ENCODE assay signal across 1 cellular context in genomic region chr10:84310470-84310869, GRCh38.
TF ChIP-seq lines count a peak whose summit lies in the region.

No MANE protein-coding gene starts in this region.

TF ChIP-seq in K562, 482 proteins besides CTCF, POLR2A, EP300 and RAD21 (continued from another document):
- TF ChIP-seq, protein P1, sequence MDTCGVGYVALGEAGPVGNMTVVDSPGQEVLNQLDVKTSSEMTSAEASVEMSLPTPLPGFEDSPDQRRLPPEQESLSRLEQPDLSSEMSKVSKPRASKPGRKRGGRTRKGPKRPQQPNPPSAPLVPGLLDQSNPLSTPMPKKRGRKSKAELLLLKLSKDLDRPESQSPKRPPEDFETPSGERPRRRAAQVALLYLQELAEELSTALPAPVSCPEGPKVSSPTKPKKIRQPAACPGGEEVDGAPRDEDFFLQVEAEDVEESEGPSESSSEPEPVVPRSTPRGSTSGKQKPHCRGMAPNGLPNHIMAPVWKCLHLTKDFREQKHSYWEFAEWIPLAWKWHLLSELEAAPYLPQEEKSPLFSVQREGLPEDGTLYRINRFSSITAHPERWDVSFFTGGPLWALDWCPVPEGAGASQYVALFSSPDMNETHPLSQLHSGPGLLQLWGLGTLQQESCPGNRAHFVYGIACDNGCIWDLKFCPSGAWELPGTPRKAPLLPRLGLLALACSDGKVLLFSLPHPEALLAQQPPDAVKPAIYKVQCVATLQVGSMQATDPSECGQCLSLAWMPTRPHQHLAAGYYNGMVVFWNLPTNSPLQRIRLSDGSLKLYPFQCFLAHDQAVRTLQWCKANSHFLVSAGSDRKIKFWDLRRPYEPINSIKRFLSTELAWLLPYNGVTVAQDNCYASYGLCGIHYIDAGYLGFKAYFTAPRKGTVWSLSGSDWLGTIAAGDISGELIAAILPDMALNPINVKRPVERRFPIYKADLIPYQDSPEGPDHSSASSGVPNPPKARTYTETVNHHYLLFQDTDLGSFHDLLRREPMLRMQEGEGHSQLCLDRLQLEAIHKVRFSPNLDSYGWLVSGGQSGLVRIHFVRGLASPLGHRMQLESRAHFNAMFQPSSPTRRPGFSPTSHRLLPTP (IDR thresholded peaks at IDR 0.05; ENCODE audit: borderline replicate concordance, extremely low read depth, insufficient read length): no peak
- TF ChIP-seq THRB (CRISPR knock-in tag; conservative IDR thresholded peaks at IDR 0.05) (no peak), SAFB (IDR thresholded peaks at IDR 0.05; ENCODE audit: borderline replicate concordance, low read depth, low read length) (no peak)
